8 cellular contexts compared by ENCODE assay signal in genomic region chr12:27969901-27970390, GRCh38. TPM values are rescaled to one million over a fixed set of nuclear protein-coding genes. Genes with fewer than 3 reads are reported as not detected.
DNase-seq lines count a peak whose midpoint lies in the region; ATAC-seq and TF ChIP-seq lines count a peak whose summit lies in the region.

No MANE protein-coding gene starts in this region.

- ATAC-seq in HG02588 (IDR thresholded peaks at IDR 0.05; ENCODE audit: unreplicated experiment): peak; percentile 77
- peak; percentile 70 for ATAC-seq in activated CD8-positive, alpha-beta memory T cell treated with anti-CD3 and anti-CD28 coated beads, Interleukin-2, amount 10 ng/mL, durations not matched to agents 7 days and 5 days
- ATAC-seq in naive thymus-derived CD8-positive, alpha-beta T cell: peak; percentile 70 to 75

- CTCF ChIA-PET in activated CD8-positive, alpha-beta memory T cell treated with anti-CD3 and anti-CD28 coated beads, Interleukin-2, amount 10 ng/mL, durations not matched to agents 7 days and 5 days (lab: Charles Lee): no interaction called here

- peaks cover 90% of the 10 kb centered on the region for H3K27me3 Mint-ChIP-seq in activated CD8-positive, alpha-beta memory T cell treated with anti-CD3 and anti-CD28 coated beads, Interleukin-2, amount 10 ng/mL, durations not matched to agents 7 days and 5 days
- peaks cover 47 to 92% (median 67%) of the 10 kb centered on the region in 5 donors for H3K27me3 Mint-ChIP-seq in naive thymus-derived CD8-positive, alpha-beta T cell

- peaks cover 22% of the 10 kb centered on the region for H3K4me1 Mint-ChIP-seq in activated CD8-positive, alpha-beta memory T cell treated with anti-CD3 and anti-CD28 coated beads, Interleukin-2, amount 10 ng/mL, durations not matched to agents 7 days and 5 days
- peaks cover 4 to 26% (median 22%) of the 10 kb centered on the region in 4 donors for H3K4me1 Mint-ChIP-seq in naive thymus-derived CD8-positive, alpha-beta T cell

- peak overlapping the region; percentile 55 for H3K27ac ChIP-seq in suprapubic skin

- no peak for TF ChIP-seq CTCF in suprapubic skin (IDR thresholded peaks at IDR 0.05)

- no peaks in the 10 kb centered on the region for H3K36me3 Mint-ChIP-seq in activated CD8-positive, alpha-beta memory T cell treated with anti-CD3 and anti-CD28 coated beads, Interleukin-2, amount 10 ng/mL, durations not matched to agents 7 days and 5 days
- H3K36me3 Mint-ChIP-seq in naive thymus-derived CD8-positive, alpha-beta T cell: peaks cover 0 to 5% (median 0%) of the 10 kb centered on the region in 3 donors

- 0% methylated on average over 4 of the region's 48 CpGs for WGBS in suprapubic skin

- H3K27me3 ChIP-seq in suprapubic skin: peaks cover 67% of the 10 kb centered on the region

- peak overlapping the region; percentile 71 for H3K4me3 Mint-ChIP-seq in activated CD8-positive, alpha-beta memory T cell treated with anti-CD3 and anti-CD28 coated beads, Interleukin-2, amount 10 ng/mL, durations not matched to agents 7 days and 5 days
- H3K4me3 Mint-ChIP-seq in naive thymus-derived CD8-positive, alpha-beta T cell: peak overlapping the region; percentile 74 to 89 (median 84)

- no peaks in the 10 kb centered on the region for H3K9me3 ChIP-seq in suprapubic skin

- H3K27ac Mint-ChIP-seq in activated CD8-positive, alpha-beta memory T cell treated with anti-CD3 and anti-CD28 coated beads, Interleukin-2, amount 10 ng/mL, durations not matched to agents 7 days and 5 days: peak overlapping the region; percentile 52
- H3K27ac Mint-ChIP-seq in naive thymus-derived CD8-positive, alpha-beta T cell: no peak overlapping the region

- TF ChIP-seq EP300 in suprapubic skin (IDR thresholded peaks at IDR 0.05): no peak

- no peaks in the 10 kb centered on the region for H3K9me3 Mint-ChIP-seq in activated CD8-positive, alpha-beta memory T cell treated with anti-CD3 and anti-CD28 coated beads, Interleukin-2, amount 10 ng/mL, durations not matched to agents 7 days and 5 days (ENCODE audit: low read depth)
- H3K9me3 Mint-ChIP-seq in naive thymus-derived CD8-positive, alpha-beta T cell: no peaks in the 10 kb centered on the region

- H3K4me3 ChIP-seq in suprapubic skin: peak overlapping the region; percentile 68

- POLR2A ChIA-PET in naive thymus-derived CD8-positive, alpha-beta T cell (lab: Charles Lee): no interaction called here

- peak; percentile 33 for DNase-seq in NCI-H2029 treated with DMSO at 0.1 percent for 48 hours (lab: John Stamatoyannopoulos, UW)
- no peak for DNase-seq in NCI-H2029 (lab: John Stamatoyannopoulos, UW)
- peak; percentile 30 for DNase-seq in NCI-H1048 (lab: John Stamatoyannopoulos, UW)
- DNase-seq in activated CD8-positive, alpha-beta memory T cell treated with anti-CD3 and anti-CD28 coated beads, Interleukin-2, amount 10 ng/mL, durations not matched to agents 7 days and 5 days: peak; percentile 63
- DNase-seq in fibroblast of gingiva (ENCODE audit: low read depth): peak; percentile 37
- DNase-seq in naive thymus-derived CD8-positive, alpha-beta T cell: peak in 6 of 10 donors; percentile 11 to 62 (median 24)
- DNase-seq in suprapubic skin (ENCODE audit: low spot score in 2 of 2): peak; percentile 64 to 83

- TF ChIP-seq POLR2A in suprapubic skin (IDR thresholded peaks at IDR 0.05): no peak

- H3K36me3 ChIP-seq in suprapubic skin: no peaks in the 10 kb centered on the region

- H3K4me1 ChIP-seq in suprapubic skin: peaks cover 33% of the 10 kb centered on the region

RNA-seq across cellular contexts. Expression of gene PTHLH, which starts 2.6 kb away (rescaled TPM):
- total RNA-seq in activated CD8-positive, alpha-beta memory T cell treated with anti-CD3 and anti-CD28 coated beads, Interleukin-2, amount 10 ng/mL, durations not matched to agents 7 days and 5 days: under 1 TPM in 1 of 2 experiments, not detected in 1; 0.35 TPM
- total RNA-seq in naive thymus-derived CD8-positive, alpha-beta T cell: not detected
- not detected for polyA plus RNA-seq in naive thymus-derived CD8-positive, alpha-beta T cell
- total RNA-seq in suprapubic skin: 1 to 10 TPM in 2 of 4 donors, not detected in 2; 1.1 to 2.0 TPM
